29 cellular contexts compared by ENCODE assay signal in genomic region chr22:46415816-46416536, GRCh38.
DNase-seq lines count a peak whose midpoint lies in the region; ATAC-seq, FAIRE-seq and TF ChIP-seq lines count a peak whose summit lies in the region.
"Had no signal": no experiment of that assay in that cellular context is flagged by ENCODE, and none has a peak within 500 bp of the region (broad histone marks: within the 10 kb centered on the region; RNA-seq: fewer than 3 reads in every experiment).

No MANE protein-coding gene starts in this region.

- H3K4me3 ChIP-seq in fibroblast of lung (replicated peaks in 1 of 4; ENCODE audit: control extremely low read depth in 1 of 4, insufficient read depth in 1 of 4, low read depth in 3 of 4, low read length in 4 of 4), result no peak overlapping the region
- H3K4me3 ChIP-seq in HepG2 (replicated peaks in 1 of 3; ENCODE audit: insufficient read depth in 1 of 3, low read depth in 2 of 3, low read length in 3 of 3), result no peak overlapping the region
- H3K4me3 ChIP-seq: A549, ascending aorta, skin epidermis, uterus had no signal

- TF ChIP-seq CTCF in fibroblast of lung (conservative IDR thresholded peaks at IDR 0.05 in 1 of 2, IDR thresholded peaks at IDR 0.05 in 1 of 2; ENCODE audit: low read depth in 1 of 2, low read length in 2 of 2), result no peak
- no peak for TF ChIP-seq CTCF in mesothelial cell of epicardium (IDR thresholded peaks at IDR 0.05; ENCODE audit: unreplicated experiment)
- TF ChIP-seq CTCF in HepG2 (CRISPR knock-in tag; IDR thresholded peaks at IDR 0.05), result no peak

- intact Hi-C loops in HepG2 (cut with micrococcal nuclease; ENCODE audit: unreplicated experiment), result no loop called here

- H3K4me1 Mint-ChIP-seq in IgD-negative memory B cell (peaks cover 5 to 10% (median 8%) of the 10 kb centered on the region in 3 donors), mesothelial cell of epicardium (peaks cover 11% of the 10 kb centered on the region)
- H3K4me1 Mint-ChIP-seq: activated T-helper 17 cell treated with anti-CD3 and anti-CD28 coated beads, Interleukin-2, amount 50 U/mL, for 72 hours had no signal

- peak overlapping the region in 1 of 4 donors; percentile 17 for H3K4me3 Mint-ChIP-seq in IgD-negative memory B cell
- no peak overlapping the region for H3K4me3 Mint-ChIP-seq in mesothelial cell of epicardium
- H3K4me3 Mint-ChIP-seq: activated naive CD8-positive, alpha-beta T cell; activated T-helper 17 cell treated with anti-CD3 and anti-CD28 coated beads, Interleukin-2, amount 50 U/mL, for 72 hours had no signal

- FAIRE-seq in HepG2 (lab: Jason Lieb, UNC), result no peak
- FAIRE-seq: A549, frontal cortex, GM12892 had no signal

- H3K9me3 ChIP-seq in fibroblast of lung (ENCODE audit: control insufficient read depth, insufficient read depth, low read depth, low read length) (no peaks in the 10 kb centered on the region), HepG2 (ENCODE audit: low read length) (no peaks in the 10 kb centered on the region)
- H3K9me3 ChIP-seq: A549, ascending aorta, uterus had no signal

- no peaks in the 10 kb centered on the region for H3K36me3 ChIP-seq in fibroblast of lung (ENCODE audit: control insufficient read depth, insufficient read depth, low read length)
- no peaks in the 10 kb centered on the region for H3K36me3 ChIP-seq in HepG2 (replicated peaks in 1 of 2; ENCODE audit: control insufficient read depth in 1 of 2, insufficient read depth in 2 of 2, low read length in 2 of 2)
- H3K36me3 ChIP-seq: ascending aorta, uterus had no signal

- H3K27ac ChIP-seq in fibroblast of lung (ENCODE audit: insufficient read depth, low read length), result no peak overlapping the region
- H3K27ac ChIP-seq in HepG2 (ENCODE audit: extremely low read length, insufficient read depth, low read length), result no peak overlapping the region
- H3K27ac ChIP-seq in substantia nigra (ENCODE audit: low read depth, low read length, poor library complexity, severe bottlenecking), result no peak overlapping the region
- H3K27ac ChIP-seq: A549, ascending aorta, epithelial cell of prostate, uterus had no signal

- no peaks in the 10 kb centered on the region for H3K27me3 Mint-ChIP-seq in IgD-negative memory B cell
- H3K27me3 Mint-ChIP-seq in mesothelial cell of epicardium (ENCODE audit: low read depth), result no peaks in the 10 kb centered on the region
- H3K27me3 Mint-ChIP-seq: activated naive CD8-positive, alpha-beta T cell; activated T-helper 17 cell treated with anti-CD3 and anti-CD28 coated beads, Interleukin-2, amount 50 U/mL, for 72 hours had no signal

- H3K9ac ChIP-seq in fibroblast of lung (ENCODE audit: insufficient read depth, low read length), result no peak overlapping the region
- no peak overlapping the region for H3K9ac ChIP-seq in HepG2 (ENCODE audit: insufficient read depth, low read depth, low read length)

- TF ChIP-seq EP300 in HepG2 (IDR thresholded peaks at IDR 0.05; ENCODE audit: low read depth in 2 of 2, low read length in 2 of 2) (no peak), HepG2 (CRISPR knock-in tag; IDR thresholded peaks at IDR 0.05; ENCODE audit: borderline replicate concordance) (no peak)

- H3K27me3 ChIP-seq in fibroblast of lung (ENCODE audit: control insufficient read depth, insufficient read depth, low read length) (no peaks in the 10 kb centered on the region), HepG2 (ENCODE audit: control insufficient read depth in 1 of 2, insufficient read depth in 2 of 2, low read length in 2 of 2) (peaks cover 0 to 3% of the 10 kb centered on the region in 2 experiments; a peak in 1 of 5 replicates)
- H3K27me3 ChIP-seq: ascending aorta, uterus had no signal

- no peaks in the 10 kb centered on the region for H3K4me1 ChIP-seq in fibroblast of lung (ENCODE audit: control insufficient read depth, extremely low read depth, insufficient read depth, low read length)
- peaks cover 8% of the 10 kb centered on the region; the same call in 1 of the 2 replicates for H3K4me1 ChIP-seq in HepG2 (ENCODE audit: insufficient read depth, low read length)
- H3K4me1 ChIP-seq: A549, ascending aorta, uterus had no signal

- ATAC-seq in HepG2 (no peak), GM21515 (IDR thresholded peaks at IDR 0.05; ENCODE audit: unreplicated experiment) (no peak)
- ATAC-seq: A549; activated T-helper 17 cell treated with anti-CD3 and anti-CD28 coated beads, Interleukin-2, amount 50 U/mL, for 72 hours had no signal

- H2AFZ ChIP-seq in fibroblast of lung (ENCODE audit: low read length) (no peak overlapping the region), HepG2 (ENCODE audit: low read length) (no peak overlapping the region)

- DNase-seq in ACHN (peak; percentile 29), fibroblast of lung (ENCODE audit: low read depth in 2 of 2) (peak; percentile 27 to 95), mesothelial cell of epicardium (ENCODE audit: low spot score in 2 of 2, unreplicated experiment in 2 of 2) (no peak), HepG2 (ENCODE audit: low spot score) (no peak), substantia nigra (lab: John Stamatoyannopoulos, UW) (no peak)
- no peak for DNase-seq in activated CD4-positive, alpha-beta T cell treated with anti-CD3 and anti-CD28 coated beads, Interleukin-2, amount 50 U/mL, for 4 hours
- DNase-seq: activated CD4-positive, alpha-beta T cell treated with anti-CD3 and anti-CD28 coated beads, Interleukin-2, amount 50 U/mL, for 48 hours; activated CD4-positive, CD25-positive, alpha-beta regulatory T cell; activated CD8-positive, alpha-beta memory T cell treated with anti-CD3 and anti-CD28 coated beads, Interleukin-2, amount 50 U/mL, for 4 hours; H7; hippocampal formation; NCI-H1105 treated with DMSO at 0.1 percent for 48 hours; NCI-H2029 treated with DMSO at 0.1 percent for 48 hours; NCI-H446 treated with DMSO at 0.1 percent for 48 hours; occipital lobe; PC-3; Right ventricle myocardium superior; T1000; uterus had no signal

- H3K36me3 Mint-ChIP-seq in IgD-negative memory B cell (no peaks in the 10 kb centered on the region), mesothelial cell of epicardium (no peaks in the 10 kb centered on the region)
- H3K36me3 Mint-ChIP-seq: activated naive CD8-positive, alpha-beta T cell had no signal

- 89% methylated on average over 26 of the region's 30 CpGs for WGBS in HepG2 (ENCODE audit: low lambda C conversion rate)

- CTCF ChIA-PET in HepG2 (lab: Yijun Ruan, JAX; ENCODE audit: low intra/inter-chr PET ratio, low total read pairs), result no interaction called here

- no peak for TF ChIP-seq POLR2A in HepG2 (IDR thresholded peaks at IDR 0.05; ENCODE audit: insufficient read depth in 1 of 2, low read depth in 2 of 2, low read length in 2 of 2)

- TF ChIP-seq RAD21 in HepG2 (CRISPR knock-in tag; IDR thresholded peaks at IDR 0.05), result no peak

- BruUV-seq in HepG2 (replicated peaks; lab: Mats Ljungman, UMichigan), result no TSS peak

- H3K4me2 ChIP-seq in fibroblast of lung (ENCODE audit: extremely low read depth, insufficient read depth, low read length) (no peak overlapping the region), HepG2 (ENCODE audit: low read depth, low read length) (no peak overlapping the region)
- H3K4me2 ChIP-seq: A549 had no signal

- H3K27ac Mint-ChIP-seq in IgD-negative memory B cell (peak overlapping the region in 2 of 3 donors; percentile 33 to 53), mesothelial cell of epicardium (peak overlapping the region; percentile 48)
- H3K27ac Mint-ChIP-seq: activated naive CD8-positive, alpha-beta T cell; activated T-helper 17 cell treated with anti-CD3 and anti-CD28 coated beads, Interleukin-2, amount 50 U/mL, for 72 hours had no signal

- POLR2A ChIA-PET in HepG2 (lab: Yijun Ruan, JAX), result no interaction called here

- in situ Hi-C loops in ACHN (cut with HindIII; ENCODE audit: low pct_ligation_motif_present, low pct_unique_long_range_greater_than_20kb, low sequenced_read_pairs) (no loop called here), HepG2 (cut with HindIII; ENCODE audit: extremely low pct_ligation_motif_present, low pct_unique_long_range_greater_than_20kb) (no loop called here)

- H3K9me3 Mint-ChIP-seq in IgD-negative memory B cell (no peaks in the 10 kb centered on the region), mesothelial cell of epicardium (no peaks in the 10 kb centered on the region)
- H3K9me3 Mint-ChIP-seq: activated T-helper 17 cell treated with anti-CD3 and anti-CD28 coated beads, Interleukin-2, amount 50 U/mL, for 72 hours had no signal

- H4K20me1 ChIP-seq in fibroblast of lung (ENCODE audit: control insufficient read depth, extremely low read depth, insufficient read depth, low read length), result no peaks in the 10 kb centered on the region
- no peaks in the 10 kb centered on the region for H4K20me1 ChIP-seq in HepG2 (ENCODE audit: insufficient read depth, low read length)

- H3K79me2 ChIP-seq in fibroblast of lung (ENCODE audit: control insufficient read depth, insufficient read depth, low read length), result no peaks in the 10 kb centered on the region
- no peaks in the 10 kb centered on the region for H3K79me2 ChIP-seq in HepG2 (ENCODE audit: insufficient read depth, low read length)

TF ChIP-seq in HepG2, 621 proteins besides CTCF, POLR2A, EP300 and RAD21 (continues in another document):
- TF ChIP-seq HINFP (CRISPR knock-in tag; IDR thresholded peaks at IDR 0.05; ENCODE audit: low read depth), result no peak
- no peak for TF ChIP-seq NFE2 (CRISPR knock-in tag; IDR thresholded peaks at IDR 0.05)
- TF ChIP-seq MTERF4 (CRISPR knock-in tag; IDR thresholded peaks at IDR 0.05), result no peak
- TF ChIP-seq GABPA (IDR thresholded peaks at IDR 0.05; ENCODE audit: low read depth, low read length), result no peak
- TF ChIP-seq GABPA (CRISPR knock-in tag; IDR thresholded peaks at IDR 0.05; ENCODE audit: low read depth), result no peak

Comparison
In these comparisons a context has a peak if more than half of its experiments do, and no peak if none do; other contexts are left out.
1. DNase-seq: peak in ACHN (single experiment) and fibroblast of lung (2 of 2); none in mesothelial cell of epicardium (0 of 2), activated CD4-positive, alpha-beta T cell treated with anti-CD3 and anti-CD28 coated beads, Interleukin-2, amount 50 U/mL, for 4 hours (0 of 2), HepG2 (single experiment) and substantia nigra (0 of 49).